Comparison of ENCODE assay signal across 14 cellular contexts in genomic region chr9:137298401-137298982, GRCh38. TPM values are rescaled to one million over a fixed set of nuclear protein-coding genes. Genes with fewer than 3 reads are reported as not detected.
DNase-seq lines count a peak whose midpoint lies in the region; ATAC-seq, FAIRE-seq and TF ChIP-seq lines count a peak whose summit lies in the region.
"Had no signal": no experiment of that assay in that cellular context is flagged by ENCODE, and none has a peak within 500 bp of the region (broad histone marks: within the 10 kb centered on the region; RNA-seq: fewer than 3 reads in every experiment).

No MANE protein-coding gene starts in this region.

- H3K23ac ChIP-seq in H1 (ENCODE audit: insufficient read length): no peak overlapping the region

- H3K27me3 Mint-ChIP-seq in CD4-positive, alpha-beta T cell: peaks cover 37% of the 10 kb centered on the region
- H3K27me3 Mint-ChIP-seq in activated CD8-positive, alpha-beta T cell treated with anti-CD3 and anti-CD28 coated beads for 36 hours: peaks cover 37% of the 10 kb centered on the region

- peaks cover 5% of the 10 kb centered on the region for H3K4me1 Mint-ChIP-seq in CD4-positive, alpha-beta T cell (ENCODE audit: low read depth)
- H3K4me1 Mint-ChIP-seq in activated CD8-positive, alpha-beta T cell treated with anti-CD3 and anti-CD28 coated beads for 36 hours (ENCODE audit: low read depth): peaks cover 8% of the 10 kb centered on the region

- H3K79me2 ChIP-seq in H1 (ENCODE audit: control insufficient read depth in 1 of 2, insufficient read depth in 2 of 2, low read length in 2 of 2): peaks cover 0 to 3% of the 10 kb centered on the region in 2 experiments; a peak in 1 of 4 replicates

- no peak overlapping the region; the same call in 1 of the 2 replicates for H4K8ac ChIP-seq in H1 (ENCODE audit: extremely low read depth, insufficient read depth, low read length)

- H2BK20ac ChIP-seq in H1 (ENCODE audit: low read length): no peak overlapping the region

- no peaks in the 10 kb centered on the region for H3K36me3 Mint-ChIP-seq in CD4-positive, alpha-beta T cell (ENCODE audit: low read depth)
- no peaks in the 10 kb centered on the region for H3K36me3 Mint-ChIP-seq in activated CD8-positive, alpha-beta T cell treated with anti-CD3 and anti-CD28 coated beads for 36 hours (ENCODE audit: low read depth)

- no peak overlapping the region for H2BK120ac ChIP-seq in H1 (replicated peaks; ENCODE audit: low read depth, low read length)

- H4K20me1 ChIP-seq in H1 (replicated peaks in 1 of 2; ENCODE audit: control insufficient read depth in 1 of 2, insufficient read depth in 2 of 2, low read length in 2 of 2): peaks cover 3 to 11% of the 10 kb centered on the region in 2 experiments

- H3K23me2 ChIP-seq in H1 (ENCODE audit: low read depth, low read length): peaks cover 15% of the 10 kb centered on the region

- H3K14ac ChIP-seq in H1 (ENCODE audit: insufficient read length): no peak overlapping the region

- H2BK5ac ChIP-seq in H1 (ENCODE audit: low read depth, low read length): peak overlapping the region; percentile 28; the same call in 1 of the 2 replicates

- no peak for TF ChIP-seq POLR2A in H1 (IDR thresholded peaks at IDR 0.05; ENCODE audit: control extremely low read depth in 1 of 2, low read depth in 2 of 2, low read length in 2 of 2)

- POLR2A ChIA-PET in H1 (lab: Charles Lee; ENCODE audit: partially characterized antibody): interaction anchor here (1.0 to 10.0 kb wide), 8 partner anchors 16 to 157 kb away, joined by 3 to 129 read pairs (median 4); partner anchors contain the start of genes TOR4A and TUBB4B
- POLR2A ChIA-PET in CD4-positive, alpha-beta T cell (lab: Charles Lee): no interaction called here
- POLR2A ChIA-PET in activated CD8-positive, alpha-beta T cell treated with anti-CD3 and anti-CD28 coated beads for 36 hours (lab: Charles Lee): interaction anchor here (1.0 kb wide), 1 partner anchor 18 kb away, joined by 4 read pairs; no protein-coding TSS in a partner anchor

- H2BK12ac ChIP-seq in H1 (ENCODE audit: low read depth, low read length): peak overlapping the region; percentile 40; the same call in 1 of the 2 replicates

- no peak overlapping the region for H2AK5ac ChIP-seq in H1 (ENCODE audit: low read depth, low read length)

- H2AFZ ChIP-seq in H1 (ENCODE audit: low read length): no peak overlapping the region

- H4K91ac ChIP-seq in H1 (replicated peaks; ENCODE audit: insufficient read length, low read length): no peak overlapping the region

- no peak overlapping the region for H3K56ac ChIP-seq in H1 (replicated peaks; ENCODE audit: insufficient read length, low read depth, low read length)

- CTCF ChIA-PET in H1 (lab: Charles Lee; ENCODE audit: partially characterized antibody): interaction anchor here (1.3 to 2.6 kb wide), 4 partner anchors 12 to 124 kb away, joined by 3 to 9 read pairs (median 5); partner anchors contain the start of genes EXD3 and NOXA1
- CTCF ChIA-PET in CD4-positive, alpha-beta T cell (lab: Charles Lee): no interaction called here
- CTCF ChIA-PET in activated CD8-positive, alpha-beta T cell treated with anti-CD3 and anti-CD28 coated beads for 36 hours (lab: Charles Lee): interaction anchor here (0.8 kb wide), 1 partner anchor 9 kb away, joined by 3 read pairs; no protein-coding TSS in a partner anchor

- H3K4me2 ChIP-seq in H1 (ENCODE audit: insufficient read depth in 1 of 2, low read depth in 2 of 2, low read length in 2 of 2): peak overlapping the region; percentile 87 to 98

- FAIRE-seq in H1 (lab: Jason Lieb, UNC) (no peak), small intestine (lab: Jason Lieb, UNC) (no peak)
- FAIRE-seq: K562 had no signal

- no peak overlapping the region for H2BK15ac ChIP-seq in H1 (ENCODE audit: low read length)

- H3K79me1 ChIP-seq in H1 (ENCODE audit: low read depth, low read length): peaks cover 3% of the 10 kb centered on the region

- H3K36me3 ChIP-seq in HUES48 (ENCODE audit: control insufficient read depth, insufficient read depth, low read length): no peaks in the 10 kb centered on the region
- H3K36me3 ChIP-seq in H1 (ENCODE audit: control insufficient read depth in 2 of 4, insufficient read depth in 4 of 4, low read length in 3 of 4): no peaks in the 10 kb centered on the region
- H3K36me3 ChIP-seq in liver (ENCODE audit: control insufficient read depth in 4 of 4, insufficient read depth in 3 of 4, low read depth in 1 of 4, low read length in 3 of 4): no peaks in the 10 kb centered on the region
- H3K36me3 ChIP-seq in small intestine (ENCODE audit: control insufficient read depth in 2 of 2, insufficient read depth in 2 of 2, low read length in 2 of 2): no peaks in the 10 kb centered on the region
- H3K36me3 ChIP-seq: adrenal gland, thoracic aorta had no signal

- DNase-seq in H1 (ENCODE audit: low read depth in 1 of 2, low spot score in 2 of 2): peak in 1 of 2 experiments; percentile 71
- DNase-seq in small intestine: peak; percentile 60
- DNase-seq in CD4-positive, alpha-beta T cell: no peak
- no peak for DNase-seq in activated CD8-positive, alpha-beta T cell treated with anti-CD3 and anti-CD28 coated beads for 36 hours
- DNase-seq: NK-92 treated with Interleukin-12 subunit alpha and Interleukin-12 subunit beta, amount 100 ng/mL, for 24 hours had no signal

- no peaks in the 10 kb centered on the region for H3K9me3 Mint-ChIP-seq in CD4-positive, alpha-beta T cell
- H3K9me3 Mint-ChIP-seq in activated CD8-positive, alpha-beta T cell treated with anti-CD3 and anti-CD28 coated beads for 36 hours: no peaks in the 10 kb centered on the region
- H3K9me3 Mint-ChIP-seq: T-helper 1 cell treated with Interleukin-12 subunit alpha and Interleukin-12 subunit beta and Interleukin-4 antibody, amounts not matched to agents 30 μg/mL and 1 μg/mL, for 36 hours had no signal

- H3K27ac Mint-ChIP-seq in CD4-positive, alpha-beta T cell: no peak overlapping the region
- H3K27ac Mint-ChIP-seq in activated CD8-positive, alpha-beta T cell treated with anti-CD3 and anti-CD28 coated beads for 36 hours: no peak overlapping the region
- H3K27ac Mint-ChIP-seq: T-helper 1 cell treated with Interleukin-12 subunit alpha and Interleukin-12 subunit beta and Interleukin-4 antibody, amounts not matched to agents 30 μg/mL and 1 μg/mL, for 36 hours had no signal

- H3K9ac ChIP-seq in HUES48 (ENCODE audit: low read depth, low read length) (no peak overlapping the region), H1 (replicated peaks in 1 of 4; ENCODE audit: extremely low read depth in 1 of 4, low read depth in 3 of 4, low read length in 3 of 4) (no peak overlapping the region; a peak in 1 of 7 replicates), liver (ENCODE audit: low read depth in 1 of 2, low read length in 2 of 2) (no peak overlapping the region)

- ATAC-seq in CD4-positive, alpha-beta T cell (ENCODE audit: poor library complexity): no peak
- ATAC-seq in activated CD8-positive, alpha-beta T cell treated with anti-CD3 and anti-CD28 coated beads for 36 hours: no peak
- ATAC-seq in HG02885 (IDR thresholded peaks at IDR 0.05; ENCODE audit: poor library complexity, unreplicated experiment) (no peak), GM18867 (IDR thresholded peaks at IDR 0.05; ENCODE audit: unreplicated experiment) (no peak)
- ATAC-seq: K562 had no signal

- H3K27ac ChIP-seq in HUES48 (ENCODE audit: low read depth, low read length) (peak overlapping the region; percentile 67), H1 (ENCODE audit: low read depth, low read length) (no peak overlapping the region; the same call in 1 of the 2 replicates), liver (ENCODE audit: low read depth in 1 of 2, low read length in 2 of 2) (peak overlapping the region; percentile 17 to 54), small intestine (ENCODE audit: low read depth in 1 of 2, low read length in 1 of 2) (peak overlapping the region; percentile 69 to 90)
- no peak overlapping the region for H3K27ac ChIP-seq in CD4-positive, alpha-beta T cell (ENCODE audit: low read depth, low read length)

- H3K9me3 ChIP-seq in HUES48 (ENCODE audit: control insufficient read depth, insufficient read depth, low read length) (no peaks in the 10 kb centered on the region), H1 (ENCODE audit: insufficient read depth in 2 of 2, low read depth in 1 of 2, low read length in 1 of 2) (peaks cover 0 to 4% of the 10 kb centered on the region in 2 experiments; a peak in 2 of 4 replicates), liver (ENCODE audit: control insufficient read depth in 4 of 4, low read length in 3 of 4) (no peaks in the 10 kb centered on the region), small intestine (ENCODE audit: control insufficient read depth, low read depth) (no peaks in the 10 kb centered on the region)
- H3K9me3 ChIP-seq in CD4-positive, alpha-beta T cell (ENCODE audit: control insufficient read depth, low read length): no peaks in the 10 kb centered on the region
- H3K9me3 ChIP-seq: adrenal gland, thoracic aorta had no signal

- H3K4me1 ChIP-seq in HUES48 (ENCODE audit: control insufficient read depth, insufficient read depth, low read length): peaks cover 37% of the 10 kb centered on the region
- peaks cover 3 to 37% (median 33%) of the 10 kb centered on the region in 4 experiments for H3K4me1 ChIP-seq in H1 (replicated peaks in 1 of 4; ENCODE audit: control insufficient read depth in 3 of 4, insufficient read depth in 4 of 4, low read length in 3 of 4)
- peaks cover 14 to 69% (median 37%) of the 10 kb centered on the region in 4 donors for H3K4me1 ChIP-seq in liver (ENCODE audit: control insufficient read depth in 4 of 4, insufficient read depth in 4 of 4, low read length in 3 of 4)
- no peaks in the 10 kb centered on the region for H3K4me1 ChIP-seq in small intestine (ENCODE audit: control insufficient read depth in 2 of 2, insufficient read depth in 1 of 2, low read depth in 1 of 2, low read length in 1 of 2)

- 0 out of 2 replicates have a peak overlapping the region, but pooled peaks have one; percentile 51 for H3K18ac ChIP-seq in H1 (ENCODE audit: extremely low read depth, low read length)

- WGBS in H1 (ENCODE audit: extremely low coverage in 1 of 2, insufficient coverage in 1 of 2, insufficient read length in 1 of 2, insufficient replicate concordance in 2 of 2, low coverage in 1 of 2, low lambda C conversion rate in 2 of 2, missing lambda C conversion rate in 1 of 2), 2 experiments: 42% methylated on average over 18 of the region's 18 CpGs; no CpG with 5 or more reads in 1 of the 2 experiments
- WGBS in liver: 69% methylated on average over 18 of the region's 18 CpGs
- WGBS in small intestine, 3 donors: 19 to 48% (median 29%) methylated on average over 18 of the region's 18 CpGs

- intact Hi-C loops in CD4-positive, alpha-beta T cell (cut with DNase I, micrococcal nuclease): loop anchor here in 1 of 2 experiments (5.0 kb wide), 1 partner anchor 149 kb away; no protein-coding TSS in a partner anchor
- intact Hi-C loops in activated CD8-positive, alpha-beta T cell treated with anti-CD3 and anti-CD28 coated beads for 36 hours (cut with micrococcal nuclease): loop anchor here (10.0 kb wide), 1 partner anchor 106 kb away; no protein-coding TSS in a partner anchor

- H3K4ac ChIP-seq in H1 (replicated peaks; ENCODE audit: insufficient read length, low read depth, low read length): no peak overlapping the region

- H3K27me3 ChIP-seq in HUES48 (ENCODE audit: control insufficient read depth, insufficient read depth, low read length) (peaks cover 42% of the 10 kb centered on the region), H1 (replicated peaks in 1 of 4; ENCODE audit: control insufficient read depth in 3 of 4, extremely low read depth in 1 of 4, insufficient read depth in 3 of 4, low read length in 3 of 4) (peaks cover 0 to 33% (median 16%) of the 10 kb centered on the region in 4 experiments; a peak in 5 of 7 replicates), liver (ENCODE audit: control insufficient read depth in 4 of 4, insufficient read depth in 4 of 4, low read length in 3 of 4) (peaks cover 0 to 3% (median 0%) of the 10 kb centered on the region in 4 donors), small intestine (ENCODE audit: control insufficient read depth in 2 of 2, insufficient read depth in 2 of 2, low read length in 2 of 2) (peaks cover 0 to 6% of the 10 kb centered on the region in 2 donors)
- peaks cover 66% of the 10 kb centered on the region for H3K27me3 ChIP-seq in CD4-positive, alpha-beta T cell (ENCODE audit: control insufficient read depth, insufficient read depth, low read length)

- H3K4me3 Mint-ChIP-seq in CD4-positive, alpha-beta T cell: no peak overlapping the region
- H3K4me3 Mint-ChIP-seq in activated CD8-positive, alpha-beta T cell treated with anti-CD3 and anti-CD28 coated beads for 36 hours: no peak overlapping the region
- H3K4me3 Mint-ChIP-seq: T-helper 1 cell treated with Interleukin-12 subunit alpha and Interleukin-12 subunit beta and Interleukin-4 antibody, amounts not matched to agents 30 μg/mL and 1 μg/mL, for 36 hours had no signal

- no peak for TF ChIP-seq RAD21 in H1 (IDR thresholded peaks at IDR 0.05 in 1 of 2, conservative IDR thresholded peaks at IDR 0.05 in 1 of 2; ENCODE audit: low read depth in 2 of 2, low read length in 2 of 2)
- no peak for TF ChIP-seq RAD21 in liver (IDR thresholded peaks at IDR 0.05)

- H3K4me3 ChIP-seq in HUES48 (ENCODE audit: low read depth, low read length) (peak overlapping the region; percentile 96), H1 (ENCODE audit: extremely low read depth in 1 of 4, insufficient read depth in 2 of 4, low read depth in 3 of 4, low read length in 4 of 4) (peak overlapping the region in 3 of 4 experiments; percentile 83 to 97 (median 84); a peak in 4 of 8 replicates), liver (ENCODE audit: low read depth in 1 of 3, low read length in 3 of 3) (no peak overlapping the region), small intestine (ENCODE audit: low read depth in 1 of 2, low read length in 2 of 2) (peak overlapping the region in 1 of 2 donors; percentile 66)
- H3K4me3 ChIP-seq: K562, thoracic aorta had no signal

- no peak overlapping the region for H4K5ac ChIP-seq in H1 (ENCODE audit: insufficient read length, low read depth, low read length)

- no peak for TF ChIP-seq EP300 in H1 (IDR thresholded peaks at IDR 0.05; ENCODE audit: borderline replicate concordance in 1 of 2, low read depth in 2 of 2, low read length in 2 of 2)

- TF ChIP-seq CTCF in H1 (IDR thresholded peaks at IDR 0.05; ENCODE audit: control extremely low read depth in 1 of 3, insufficient read depth in 1 of 3, low read depth in 1 of 3, low read length in 3 of 3) (no peak), liver (IDR thresholded peaks at IDR 0.05; ENCODE audit: low read depth, low read length, missing input control) (no peak)
- no peak for TF ChIP-seq CTCF in CD4-positive, alpha-beta T cell (IDR thresholded peaks at IDR 0.05)
- TF ChIP-seq CTCF in activated CD8-positive, alpha-beta T cell treated with anti-CD3 and anti-CD28 coated beads for 36 hours (IDR thresholded peaks at IDR 0.05): no peak

RNA-seq across cellular contexts. Expression of gene NRARP, which starts 3.6 kb away (rescaled TPM):
- 35.4 and 37.2 TPM in 2 replicates for total RNA-seq in H1 (2021; fragmentation: NEBNext Ultra II Directional; extraction: Animal tissue kit (Norgen Biotek cat#: 25700))
- polyA plus RNA-seq in H1 (2011; rRNA removed): 32.5 and 52.0 TPM in 2 replicates
- 27.2 TPM for polyA plus RNA-seq in H1 (2011; cell fraction: cytosol; rRNA removed)
- polyA plus RNA-seq in H1 (2011; cell fraction: nucleus; rRNA removed): 23.8 TPM
- polyA plus RNA-seq in H1 (2012, experiment 1 of 2): 13.6 to 21.0 TPM (median 17.4 TPM) in 4 replicates
- polyA plus RNA-seq in H1 (2012, experiment 2 of 2): 10.2 TPM
- 18.6 TPM for polyA plus RNA-seq in H1 (2013, experiment 1 of 2)
- polyA plus RNA-seq in H1 (2013, experiment 2 of 2): 18.9 TPM
- polyA minus RNA-seq in H1 (2011; rRNA and poly(A)+ RNA removed): 4.4 and 6.2 TPM in 2 replicates
- polyA minus RNA-seq in H1 (2011; cell fraction: cytosol; rRNA and poly(A)+ RNA removed): 23.5 TPM
- polyA minus RNA-seq in H1 (2011; cell fraction: nucleus; rRNA and poly(A)+ RNA removed): 36.3 TPM
- total RNA-seq in liver: 1 to 10 TPM in 1 of 2 donors, under 1 TPM in 1; 0.93 to 1.3 TPM
- polyA plus RNA-seq in liver: under 1 TPM in 1 of 2 donors, not detected in 1; 0.48 TPM
- polyA plus RNA-seq in small intestine: 10 to 100 TPM in 1 of 3 donors, 1 to 10 TPM in 2; 3.2 to 12.6 (median 5.1) TPM
- total RNA-seq in CD4-positive, alpha-beta T cell: 1 to 10 TPM in 1 of 2 experiments, under 1 TPM in 1; 0.96 to 1.4 TPM
- total RNA-seq in activated CD8-positive, alpha-beta T cell treated with anti-CD3 and anti-CD28 coated beads for 36 hours: 1 to 10 TPM; 3.3 to 4.4 TPM

RNA-seq across cellular contexts. Expression of gene TOR4A, which starts 21.0 kb away (rescaled TPM):
- total RNA-seq in H1 (2021; fragmentation: NEBNext Ultra II Directional; extraction: Animal tissue kit (Norgen Biotek cat#: 25700)): 9.2 and 9.3 TPM in 2 replicates
- polyA plus RNA-seq in H1 (2011; rRNA removed) (8.4 and 11.4 TPM in 2 replicates), liver (1 to 10 TPM in 1 of 2 donors, under 1 TPM in 1; 0.35 to 3.6 TPM), small intestine (10 to 100 TPM in 1 of 3 donors, 1 to 10 TPM in 2; 3.4 to 21.5 (median 9.7) TPM)
- polyA plus RNA-seq in H1 (2011; cell fraction: cytosol; rRNA removed): 6.6 TPM
- 11.1 TPM for polyA plus RNA-seq in H1 (2011; cell fraction: nucleus; rRNA removed)
- polyA plus RNA-seq in H1 (2012, experiment 1 of 2): 3.5 to 6.6 TPM (median 5.8 TPM) in 4 replicates
- polyA plus RNA-seq in H1 (2012, experiment 2 of 2): 5.1 TPM
- polyA plus RNA-seq in H1 (2013, experiment 1 of 2): 12.1 TPM
- polyA plus RNA-seq in H1 (2013, experiment 2 of 2): 12.3 TPM
- polyA minus RNA-seq in H1 (2011; rRNA and poly(A)+ RNA removed): 2.7 TPM in 2 replicates
- 10.6 TPM for polyA minus RNA-seq in H1 (2011; cell fraction: cytosol; rRNA and poly(A)+ RNA removed)
- polyA minus RNA-seq in H1 (2011; cell fraction: nucleus; rRNA and poly(A)+ RNA removed): 9.7 TPM
- total RNA-seq in liver: 1 to 10 TPM; 5.0 to 5.1 TPM
- under 1 TPM; 0.67 to 0.80 TPM for total RNA-seq in CD4-positive, alpha-beta T cell
- 1 to 10 TPM; 2.9 to 3.0 TPM for total RNA-seq in activated CD8-positive, alpha-beta T cell treated with anti-CD3 and anti-CD28 coated beads for 36 hours

RNA-seq across cellular contexts. Expression of gene NELFB, which starts 43.4 kb away (rescaled TPM):
- 70.8 and 78.0 TPM in 2 replicates for total RNA-seq in H1 (2021; fragmentation: NEBNext Ultra II Directional; extraction: Animal tissue kit (Norgen Biotek cat#: 25700))
- polyA plus RNA-seq in H1 (2011; rRNA removed): 57.6 and 86.5 TPM in 2 replicates
- 76.0 TPM for polyA plus RNA-seq in H1 (2011; cell fraction: cytosol; rRNA removed)
- 88.6 TPM for polyA plus RNA-seq in H1 (2011; cell fraction: nucleus; rRNA removed)
- polyA plus RNA-seq in H1 (2012, experiment 1 of 2): 60.2 to 87.1 TPM (median 80.4 TPM) in 4 replicates
- 79.8 TPM for polyA plus RNA-seq in H1 (2012, experiment 2 of 2)
- 37.9 TPM for polyA plus RNA-seq in H1 (2013, experiment 1 of 2)
- polyA plus RNA-seq in H1 (2013, experiment 2 of 2): 37.5 TPM
- polyA minus RNA-seq in H1 (2011; rRNA and poly(A)+ RNA removed): 38.7 and 47.9 TPM in 2 replicates
- polyA minus RNA-seq in H1 (2011; cell fraction: cytosol; rRNA and poly(A)+ RNA removed): 49.8 TPM
- 27.2 TPM for polyA minus RNA-seq in H1 (2011; cell fraction: nucleus; rRNA and poly(A)+ RNA removed)
- total RNA-seq in liver: 10 to 100 TPM; 16.5 to 19.7 TPM
- polyA plus RNA-seq in liver: 10 to 100 TPM in 1 of 2 donors, 1 to 10 TPM in 1; 4.7 to 24.6 TPM
- polyA plus RNA-seq in small intestine: 10 to 100 TPM; 34.7 to 62.5 (median 34.9) TPM
- 10 to 100 TPM; 20.7 to 21.2 TPM for total RNA-seq in CD4-positive, alpha-beta T cell
- 10 to 100 TPM; 50.9 to 54.3 TPM for total RNA-seq in activated CD8-positive, alpha-beta T cell treated with anti-CD3 and anti-CD28 coated beads for 36 hours

RNA-seq across cellular contexts. Expression of gene STPG3, which starts 47.4 kb away (rescaled TPM):
- total RNA-seq in H1 (2021; fragmentation: NEBNext Ultra II Directional; extraction: Animal tissue kit (Norgen Biotek cat#: 25700)): not detected in 2 replicates
- polyA plus RNA-seq in H1 (2011; rRNA removed) (0.14 TPM in 1 of 2 replicates, not detected in the other), liver (not detected), small intestine (not detected)
- polyA plus RNA-seq in H1 (2011; cell fraction: cytosol; rRNA removed): not detected
- 0.43 TPM for polyA plus RNA-seq in H1 (2011; cell fraction: nucleus; rRNA removed)
- polyA plus RNA-seq in H1 (2012, experiment 1 of 2): 0.42 to 0.67 TPM (median 0.61 TPM) in 3 of 4 replicates, not detected in the other
- 0.30 TPM for polyA plus RNA-seq in H1 (2012, experiment 2 of 2)
- polyA plus RNA-seq in H1 (2013, experiment 1 of 2): 0.06 TPM
- polyA plus RNA-seq in H1 (2013, experiment 2 of 2): not detected
- polyA minus RNA-seq in H1 (2011; rRNA and poly(A)+ RNA removed): not detected in 2 replicates
- polyA minus RNA-seq in H1 (2011; cell fraction: cytosol; rRNA and poly(A)+ RNA removed): not detected
- not detected for polyA minus RNA-seq in H1 (2011; cell fraction: nucleus; rRNA and poly(A)+ RNA removed)
- not detected for total RNA-seq in liver
- total RNA-seq in CD4-positive, alpha-beta T cell: not detected
- total RNA-seq in activated CD8-positive, alpha-beta T cell treated with anti-CD3 and anti-CD28 coated beads for 36 hours: not detected
- total RNA-seq: K562, thoracic aorta had no signal
- polyA plus RNA-seq: BJ, K562 had no signal

RNA-seq across cellular contexts. Expression of gene TUBB4B, which starts 57.4 kb away (rescaled TPM):
- 307 and 311 TPM in 2 replicates for total RNA-seq in H1 (2021; fragmentation: NEBNext Ultra II Directional; extraction: Animal tissue kit (Norgen Biotek cat#: 25700))
- 280 and 342 TPM in 2 replicates for polyA plus RNA-seq in H1 (2011; rRNA removed)
- polyA plus RNA-seq in H1 (2011; cell fraction: cytosol; rRNA removed): 348 TPM
- polyA plus RNA-seq in H1 (2011; cell fraction: nucleus; rRNA removed): 340 TPM
- polyA plus RNA-seq in H1 (2012, experiment 1 of 2): 226 to 351 TPM (median 341 TPM) in 4 replicates
- polyA plus RNA-seq in H1 (2012, experiment 2 of 2): 349 TPM
- polyA plus RNA-seq in H1 (2013, experiment 1 of 2): 214 TPM
- 205 TPM for polyA plus RNA-seq in H1 (2013, experiment 2 of 2)
- 150 and 158 TPM in 2 replicates for polyA minus RNA-seq in H1 (2011; rRNA and poly(A)+ RNA removed)
- polyA minus RNA-seq in H1 (2011; cell fraction: cytosol; rRNA and poly(A)+ RNA removed): 145 TPM
- 92.9 TPM for polyA minus RNA-seq in H1 (2011; cell fraction: nucleus; rRNA and poly(A)+ RNA removed)
- 100 to 1,000 TPM; 179 to 191 TPM for total RNA-seq in liver
- polyA plus RNA-seq in liver: 100 to 1,000 TPM; 173 to 199 TPM
- 100 to 1,000 TPM; 365 to 374 (median 369) TPM for polyA plus RNA-seq in small intestine
- total RNA-seq in CD4-positive, alpha-beta T cell: 10 to 100 TPM; 93.8 to 98.2 TPM
- 100 to 1,000 TPM; 228 to 230 TPM for total RNA-seq in activated CD8-positive, alpha-beta T cell treated with anti-CD3 and anti-CD28 coated beads for 36 hours

Comparison
In these comparisons a context has a peak if more than half of its experiments do, and no peak if none do; other contexts are left out.
1. H3K27ac ChIP-seq: peak in HUES48 (single experiment), liver (2 of 2) and small intestine (2 of 2); none in H1 (single experiment) and CD4-positive, alpha-beta T cell (single experiment).
2. H3K4me3 ChIP-seq: peak in HUES48 (single experiment) and H1 (3 of 4); none in liver (0 of 3).